9 cellular contexts compared by ENCODE assay signal in the genomic region with DNA sequence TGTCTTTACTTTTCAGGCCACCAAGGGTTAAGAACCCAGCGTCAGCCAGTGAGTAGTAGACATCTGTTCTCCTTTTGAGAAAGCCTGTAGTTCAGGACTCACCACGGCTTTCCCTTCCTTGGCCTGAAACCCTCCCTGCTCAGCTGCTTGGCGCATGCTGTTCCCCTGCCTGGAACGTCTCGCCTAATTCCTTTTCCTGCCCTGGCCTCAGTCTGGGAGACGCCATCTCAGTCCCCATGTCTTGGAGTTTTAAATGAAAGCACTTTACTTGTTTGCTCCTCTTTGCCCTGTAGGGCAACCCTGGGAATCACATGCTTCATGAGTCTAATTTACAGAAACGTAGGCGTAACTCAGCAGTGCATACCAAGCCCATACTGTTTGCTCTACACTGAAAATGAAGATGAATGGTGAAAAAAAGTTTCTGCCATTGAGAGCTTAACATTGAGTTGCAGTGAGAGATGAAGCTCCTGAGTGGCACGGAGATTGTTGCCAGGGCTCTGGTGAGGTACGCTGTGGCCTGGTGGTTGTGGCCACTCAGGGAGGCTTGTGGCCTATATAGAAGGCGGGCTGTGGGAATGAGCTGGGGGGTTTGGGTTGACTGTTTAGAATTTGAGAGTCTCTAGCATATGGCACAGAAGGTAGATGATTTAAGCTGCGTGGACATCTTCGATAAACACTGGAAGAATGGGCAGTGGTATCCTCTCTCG. TPM values are rescaled to one million over a fixed set of nuclear protein-coding genes. Genes with fewer than 3 reads are reported as not detected.
DNase-seq lines count a peak whose midpoint lies in the region; ATAC-seq, FAIRE-seq and TF ChIP-seq lines count a peak whose summit lies in the region.
"Had no signal": no experiment of that assay in that cellular context is flagged by ENCODE, and none has a peak within 500 bp of the region (broad histone marks: within the 10 kb centered on the region; RNA-seq: fewer than 3 reads in every experiment).

No MANE protein-coding gene starts in this region.

- ATAC-seq in left lobe of liver (no peak), pancreas (no peak)

- no peaks in the 10 kb centered on the region for H3K36me3 ChIP-seq in Peyer's patch
- no peaks in the 10 kb centered on the region for H3K36me3 ChIP-seq in pancreas

- H3K4me3 ChIP-seq in Peyer's patch (no peak overlapping the region), skin epidermis (no peak overlapping the region), pancreas (no peak overlapping the region)

- DNase-seq in GM12892 (ENCODE audit: insufficient read length) (no peak), Peyer's patch (peak in 1 of 3 donors; percentile 20), epithelial cell of prostate (ENCODE audit: low read depth, low spot score) (no peak), left lobe of liver (ENCODE audit: low spot score) (no peak), NCI-H69 (lab: John Stamatoyannopoulos, UW) (no peak), pancreas (no peak), hippocampal formation (lab: John Stamatoyannopoulos, UW) (no peak)
- DNase-seq: NCI-H1930 had no signal

- no peaks in the 10 kb centered on the region for H3K27me3 ChIP-seq in Peyer's patch
- H3K27me3 ChIP-seq in pancreas = no peaks in the 10 kb centered on the region

- H3K4me1 ChIP-seq in Peyer's patch = peaks cover 10 to 56% (median 47%) of the 10 kb centered on the region in 4 donors
- peaks cover 18 to 43% (median 20%) of the 10 kb centered on the region in 3 donors for H3K4me1 ChIP-seq in pancreas

- FAIRE-seq in GM12892 (lab: Jason Lieb, UNC) (peak; percentile 21), pancreas (lab: Jason Lieb, UNC) (no peak)

- H3K27ac ChIP-seq in Peyer's patch (peak overlapping the region in 3 of 4 donors; percentile 39 to 83 (median 66)), epithelial cell of prostate (peak overlapping the region; percentile 73), skin epidermis (peak overlapping the region in 17 of 21 experiments; percentile 10 to 95 (median 80)), pancreas (peak overlapping the region in 2 of 4 donors; percentile 30 to 81)

- WGBS in pancreas, 2 donors = 81 to 84% methylated on average over 14 of the region's 14 CpGs

- H3K9me3 ChIP-seq in Peyer's patch = no peaks in the 10 kb centered on the region
- no peaks in the 10 kb centered on the region for H3K9me3 ChIP-seq in pancreas

- no peak for TF ChIP-seq CTCF in Peyer's patch (IDR thresholded peaks at IDR 0.05)
- no peak for TF ChIP-seq CTCF in pancreas (IDR thresholded peaks at IDR 0.05)

- TF ChIP-seq POLR2A in GM12892 (IDR thresholded peaks at IDR 0.05; ENCODE audit: low read depth, low read length) (no peak), Peyer's patch (IDR thresholded peaks at IDR 0.05) (no peak)

- intact Hi-C loops in pancreas (cut with DNase I) = no loop called here

RNA-seq across cellular contexts. Expression of a gene that starts 52.8 kb away (rescaled TPM):
- polyA plus RNA-seq in GM12892 (2012; ENCODE audit: missing spikeins) = 20.5 TPM
- total RNA-seq in Peyer's patch (10 to 100 TPM; 67.8 to 99.9 (median 79.8) TPM), left lobe of liver (36.1 TPM), pancreas (10 to 100 TPM; 31.4 to 51.8 (median 41.8) TPM)
- polyA plus RNA-seq in pancreas = 10 to 100 TPM; 11.9 to 13.1 TPM

RNA-seq across cellular contexts. Expression of a gene that starts 57.1 kb away (rescaled TPM):
- polyA plus RNA-seq in GM12892 (2012; ENCODE audit: missing spikeins) = 0.45 TPM
- total RNA-seq in Peyer's patch (10 to 100 TPM in 2 of 4 donors, 1 to 10 TPM in 2; 3.0 to 14.0 (median 10.0) TPM), left lobe of liver (1.8 TPM), pancreas (1 to 10 TPM in 4 of 6 donors, under 1 TPM in 2; 0.69 to 2.3 (median 1.3) TPM)
- polyA plus RNA-seq in pancreas = 1 to 10 TPM; 1.5 to 2.5 TPM

RNA-seq across cellular contexts. Expression of a gene that starts 57.8 kb away (rescaled TPM):
- 311 TPM for polyA plus RNA-seq in GM12892 (2012; ENCODE audit: missing spikeins)
- 100 to 1,000 TPM in 3 of 4 donors, 10 to 100 TPM in 1; 40.7 to 188 (median 126) TPM for total RNA-seq in Peyer's patch
- total RNA-seq in left lobe of liver = 200 TPM
- 100 to 1,000 TPM in 4 of 6 donors, 10 to 100 TPM in 2; 87.9 to 154 (median 127) TPM for total RNA-seq in pancreas
- 100 to 1,000 TPM; 147 to 178 TPM for polyA plus RNA-seq in pancreas
